In the genomic region with DNA sequence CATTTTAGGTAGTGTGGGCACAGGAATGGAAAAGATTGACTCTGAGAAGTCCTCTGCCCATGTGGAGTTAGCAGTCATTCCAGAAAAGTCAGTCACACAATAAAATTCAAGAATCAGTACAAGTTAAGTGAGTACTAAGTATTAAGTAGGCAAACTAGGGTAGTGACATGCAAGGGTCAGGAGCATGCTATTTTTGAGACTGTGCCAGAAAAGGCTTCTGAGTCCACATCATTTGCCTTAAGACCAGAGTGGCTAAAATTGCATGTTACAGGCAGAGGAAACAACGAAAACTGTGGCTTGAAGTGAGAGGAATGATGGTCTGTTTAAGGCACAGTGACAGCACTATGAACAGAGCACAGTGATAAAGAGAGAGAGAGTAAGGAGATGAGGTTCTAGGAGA, we compare ENCODE assay signal across 27 cellular contexts.
"Had no signal": no experiment of that assay in that cellular context is flagged by ENCODE, and none has a peak within 500 bp of the region (broad histone marks: within the 10 kb centered on the region; RNA-seq: fewer than 3 reads in every experiment).

No MANE protein-coding gene starts in this region.

- H3K4me2 ChIP-seq: neural progenitor cell had no signal

- H3K36me3 Mint-ChIP-seq: immature natural killer cell; memory B cell; mesothelial cell of epicardium; natural killer cell treated with Interleukin-12 subunit alpha and Interleukin-12 subunit beta and Interleukin-15 and Interleukin-18, amount 100 ng/mL, for 72 hours; neural progenitor cell; stimulated activated memory B cell treated with anti-CD40 and anti-IgM and Interleukin-4, amounts not matched to agents 10 μg/mL and 1 μg/mL and 100 μg/mL, for 72 hours had no signal

- H2AFZ ChIP-seq: neural progenitor cell had no signal

- H3K4me3 ChIP-seq: esophagus muscularis mucosa, left ventricle myocardium inferior, lower lobe of right lung, neural progenitor cell, psoas muscle, right lobe of liver, spleen, tibial artery, upper lobe of right lung, vagina had no signal

- ATAC-seq: effector memory CD8-positive, alpha-beta T cell; foreskin keratinocyte; left cardiac atrium; lower lobe of right lung; natural killer cell treated with Interleukin-12 subunit alpha and Interleukin-12 subunit beta and Interleukin-15 and Interleukin-18, amount 100 ng/mL, for 72 hours; psoas muscle; right lobe of liver; stimulated activated memory B cell treated with anti-CD40 and anti-IgM and Interleukin-4, amounts not matched to agents 10 μg/mL and 1 μg/mL and 100 μg/mL, for 72 hours; upper lobe of right lung had no signal

- H3K27me3 ChIP-seq: esophagus muscularis mucosa, foreskin keratinocyte, right lobe of liver, spleen, tibial artery, upper lobe of right lung, vagina had no signal

- H3K27ac ChIP-seq: epithelial cell of prostate, esophagus muscularis mucosa, foreskin keratinocyte, left ventricle myocardium inferior, lower lobe of right lung, neural progenitor cell, psoas muscle, right lobe of liver, spleen, tibial artery, upper lobe of right lung, vagina had no signal

- H3K27me3 Mint-ChIP-seq: dendritic cell treated with granulocyte-macrophage colony-stimulating factor and Interleukin-4, amounts not matched to agents 40 ng/mL and 50 ng/mL, for 4 days; effector memory CD8-positive, alpha-beta T cell; memory B cell; natural killer cell treated with Interleukin-12 subunit alpha and Interleukin-12 subunit beta and Interleukin-15 and Interleukin-18, amount 100 ng/mL, for 72 hours; stimulated activated memory B cell treated with anti-CD40 and anti-IgM and Interleukin-4, amounts not matched to agents 10 μg/mL and 1 μg/mL and 100 μg/mL, for 72 hours; stimulated activated naive CD8-positive, alpha-beta T cell treated with anti-CD3 and anti-CD28 coated beads, Interleukin-15, Interleukin-2, amounts not matched to agents 100 ng/mL and 50 ng/mL, for 24 hours had no signal

- H3K9ac ChIP-seq: neural progenitor cell had no signal

- DNase-seq: effector memory CD8-positive, alpha-beta T cell; foreskin keratinocyte; immature natural killer cell; kidney; left cardiac atrium; left ventricle myocardium inferior; lower lobe of right lung; occipital lobe; psoas muscle; retina; right lobe of liver; spleen; stimulated activated CD4-positive, alpha-beta T cell treated with anti-CD3 and anti-CD28 coated beads, Interleukin-15, amount 100 ng/mL, for 24 hours; stimulated activated CD4-positive, alpha-beta T cell treated with anti-CD3 and anti-CD28 coated beads, Interleukin-1b, Interleukin-23, amount 100 ng/mL, for 48 hours; stimulated activated CD4-positive, alpha-beta T cell treated with anti-CD3 and anti-CD28 coated beads, Interleukin-4, amount 100 ng/mL, for 24 hours; tibial artery; upper lobe of right lung had no signal

- H3K9me3 Mint-ChIP-seq: dendritic cell treated with granulocyte-macrophage colony-stimulating factor and Interleukin-4, amounts not matched to agents 40 ng/mL and 50 ng/mL, for 4 days; mesothelial cell of epicardium; neural progenitor cell; stimulated activated naive CD8-positive, alpha-beta T cell treated with anti-CD3 and anti-CD28 coated beads, Interleukin-15, Interleukin-2, amounts not matched to agents 100 ng/mL and 50 ng/mL, for 24 hours had no signal

- FAIRE-seq: kidney had no signal

- H3K9me3 ChIP-seq: esophagus muscularis mucosa, left ventricle myocardium inferior, lower lobe of right lung, psoas muscle, right lobe of liver, spleen, tibial artery, upper lobe of right lung, vagina had no signal

- H3K4me1 Mint-ChIP-seq: immature natural killer cell; memory B cell; stimulated activated memory B cell treated with anti-CD40 and anti-IgM and Interleukin-4, amounts not matched to agents 10 μg/mL and 1 μg/mL and 100 μg/mL, for 72 hours had no signal

- H3K36me3 ChIP-seq: esophagus muscularis mucosa, left ventricle myocardium inferior, lower lobe of right lung, neural progenitor cell, right lobe of liver, spleen, tibial artery, upper lobe of right lung, vagina had no signal

- H3K4me3 Mint-ChIP-seq: dendritic cell treated with granulocyte-macrophage colony-stimulating factor and Interleukin-4, amounts not matched to agents 40 ng/mL and 50 ng/mL, for 4 days; effector memory CD8-positive, alpha-beta T cell; immature natural killer cell; memory B cell; mesothelial cell of epicardium; natural killer cell treated with Interleukin-12 subunit alpha and Interleukin-12 subunit beta and Interleukin-15 and Interleukin-18, amount 100 ng/mL, for 72 hours; neural progenitor cell; stimulated activated memory B cell treated with anti-CD40 and anti-IgM and Interleukin-4, amounts not matched to agents 10 μg/mL and 1 μg/mL and 100 μg/mL, for 72 hours; stimulated activated naive CD8-positive, alpha-beta T cell treated with anti-CD3 and anti-CD28 coated beads, Interleukin-15, Interleukin-2, amounts not matched to agents 100 ng/mL and 50 ng/mL, for 24 hours had no signal

- H3K4me1 ChIP-seq: esophagus muscularis mucosa, left ventricle myocardium inferior, lower lobe of right lung, psoas muscle, right lobe of liver, spleen, tibial artery, upper lobe of right lung, vagina had no signal

- H3K27ac Mint-ChIP-seq: dendritic cell treated with granulocyte-macrophage colony-stimulating factor and Interleukin-4, amounts not matched to agents 40 ng/mL and 50 ng/mL, for 4 days; effector memory CD8-positive, alpha-beta T cell; immature natural killer cell; memory B cell; mesothelial cell of epicardium; natural killer cell treated with Interleukin-12 subunit alpha and Interleukin-12 subunit beta and Interleukin-15 and Interleukin-18, amount 100 ng/mL, for 72 hours; neural progenitor cell; stimulated activated memory B cell treated with anti-CD40 and anti-IgM and Interleukin-4, amounts not matched to agents 10 μg/mL and 1 μg/mL and 100 μg/mL, for 72 hours; stimulated activated naive CD8-positive, alpha-beta T cell treated with anti-CD3 and anti-CD28 coated beads, Interleukin-15, Interleukin-2, amounts not matched to agents 100 ng/mL and 50 ng/mL, for 24 hours had no signal
